ENCODE assay signal across 24 cellular contexts in genomic region chr4:168883513-168883912, GRCh38.
A peak's percentile ranks its signal among the peaks of the same experiment; 100 is the strongest.
DNase-seq lines count a peak whose midpoint lies in the region; ATAC-seq and TF ChIP-seq lines count a peak whose summit lies in the region.
"Had no signal": no experiment of that assay in that cellular context is flagged by ENCODE, and none has a peak within 500 bp of the region (broad histone marks: within the 10 kb centered on the region; RNA-seq: fewer than 3 reads in every experiment).

No MANE protein-coding gene starts in this region.

- no peak overlapping the region for H3K27ac Mint-ChIP-seq in T-helper 17 cell
- H3K27ac Mint-ChIP-seq: activated T-cell treated with anti-CD3 and anti-CD28 coated beads, Interleukin-2, amount 50 U/mL, for 72 hours had no signal

- TF ChIP-seq CTCF in gastroesophageal sphincter (IDR thresholded peaks at IDR 0.05): no peak
- TF ChIP-seq CTCF in tibial artery (IDR thresholded peaks at IDR 0.05): no peak

- peaks cover 2% of the 10 kb centered on the region for H3K4me1 Mint-ChIP-seq in T-helper 17 cell

- no peak for TF ChIP-seq EP300 in gastroesophageal sphincter (IDR thresholded peaks at IDR 0.05)

- H3K36me3 ChIP-seq in adipocyte (ENCODE audit: control insufficient read depth, insufficient read depth, low read length, severe bottlenecking): peaks cover 33% of the 10 kb centered on the region
- peaks cover 0 to 63% of the 10 kb centered on the region in 2 donors for H3K36me3 ChIP-seq in gastroesophageal sphincter
- peaks cover 24 to 43% (median 24%) of the 10 kb centered on the region in 3 donors for H3K36me3 ChIP-seq in tibial artery
- H3K36me3 ChIP-seq: pancreas had no signal

- DNase-seq in ELR (ENCODE audit: low read depth) (peak; percentile 30), adipocyte (ENCODE audit: low read depth) (peak; percentile 55), tibial artery (no peak), NCI-H748 (lab: John Stamatoyannopoulos, UW; ENCODE audit: unreplicated experiment) (no peak), DMS153 (lab: John Stamatoyannopoulos, UW) (no peak), T-helper 17 cell (no peak)
- DNase-seq: activated naive CD4-positive, alpha-beta T cell treated with anti-CD3 and anti-CD28 coated beads, Interleukin-2, amount 50 U/mL, for 16 hours; activated T-cell treated with anti-CD3 and anti-CD28 coated beads, Interleukin-2, amount 50 U/mL, for 72 hours; hippocampal formation; naive B cell; NCI-H146; NCI-H2171; NCI-H526 treated with DMSO at 0.1 percent for 48 hours; pancreas; stimulated activated CD4-positive, alpha-beta T cell treated with anti-CD3 and anti-CD28 coated beads, Interleukin-2, amount 100 ng/mL, for 24 hours; stimulated activated naive CD4-positive, alpha-beta T cell had no signal

- intact Hi-C loops in tibial artery (cut with DNase I; ENCODE audit: low total_unique reads): no loop called here

- H3K27me3 ChIP-seq in adipocyte (replicated peaks; ENCODE audit: control insufficient read depth, insufficient read depth, low read length) (no peaks in the 10 kb centered on the region), gastroesophageal sphincter (no peaks in the 10 kb centered on the region), tibial artery (no peaks in the 10 kb centered on the region)
- H3K27me3 ChIP-seq: foreskin keratinocyte, MG63, pancreas, tibial nerve had no signal

- no peaks in the 10 kb centered on the region for H3K9me3 ChIP-seq in adipocyte (ENCODE audit: control insufficient read depth, low read length)
- H3K9me3 ChIP-seq in gastroesophageal sphincter: no peaks in the 10 kb centered on the region
- H3K9me3 ChIP-seq in tibial artery: no peaks in the 10 kb centered on the region
- H3K9me3 ChIP-seq in T-helper 17 cell (ENCODE audit: control insufficient read depth, low read length, poor library complexity, severe bottlenecking): no peaks in the 10 kb centered on the region
- H3K9me3 ChIP-seq: MG63, pancreas, tibial nerve had no signal

- ATAC-seq in gastroesophageal sphincter (no peak), T-helper 17 cell (no peak)
- ATAC-seq: activated T-cell treated with anti-CD3 and anti-CD28 coated beads, Interleukin-2, amount 50 U/mL, for 72 hours; pancreas; Right ventricle myocardium inferior; sciatic nerve had no signal

- H3K9ac ChIP-seq in adipocyte (ENCODE audit: low read length): peak overlapping the region; percentile 24
- H3K9ac ChIP-seq: BLaER1 treated with 17β-estradiol and CSF1 and Interleukin-3, amounts not matched to agents 10 nM and 100 nM had no signal

- H3K27ac ChIP-seq in gastroesophageal sphincter (peak overlapping the region; percentile 3 to 92 (median 78)), tibial artery (peak overlapping the region; percentile 23 to 88)
- H3K27ac ChIP-seq: BLaER1 treated with 17β-estradiol and CSF1 and Interleukin-3, amounts not matched to agents 10 nM and 100 nM; foreskin keratinocyte; pancreas had no signal

- no peak for TF ChIP-seq POLR2A in gastroesophageal sphincter (IDR thresholded peaks at IDR 0.05)

- H3K4me1 ChIP-seq in adipocyte (ENCODE audit: control insufficient read depth, insufficient read depth, low read length) (peaks cover 61% of the 10 kb centered on the region), gastroesophageal sphincter (peaks cover 27 to 99% (median 37%) of the 10 kb centered on the region in 3 donors), tibial artery (peaks cover 5 to 99% (median 61%) of the 10 kb centered on the region in 4 donors)

- no peak overlapping the region for H3K4me3 ChIP-seq in adipocyte (ENCODE audit: low read length)
- no peak overlapping the region for H3K4me3 ChIP-seq in gastroesophageal sphincter
- no peak overlapping the region for H3K4me3 ChIP-seq in tibial artery
- H3K4me3 ChIP-seq: BLaER1 treated with 17β-estradiol and CSF1 and Interleukin-3, amounts not matched to agents 10 nM and 100 nM; lung; MG63; pancreas; tibial nerve had no signal

- H3K27me3 Mint-ChIP-seq in T-helper 17 cell: peaks cover 36% of the 10 kb centered on the region

- H3K4me3 Mint-ChIP-seq in T-helper 17 cell: no peak overlapping the region
- H3K4me3 Mint-ChIP-seq: activated T-cell treated with anti-CD3 and anti-CD28 coated beads, Interleukin-2, amount 50 U/mL, for 72 hours; naive B cell had no signal

- no peaks in the 10 kb centered on the region for H3K36me3 Mint-ChIP-seq in T-helper 17 cell (ENCODE audit: low read depth)
- H3K36me3 Mint-ChIP-seq: naive B cell had no signal

Comparison
In these comparisons a context has a peak if more than half of its experiments do, and no peak if none do; other contexts are left out.
1. DNase-seq: peak in ELR (single experiment) and adipocyte (single experiment); none in tibial artery (0 of 2), NCI-H748 (single experiment), DMS153 (single experiment) and T-helper 17 cell (0 of 3).